Comparison of ENCODE assay signal across 8 cellular contexts in the genomic region with DNA sequence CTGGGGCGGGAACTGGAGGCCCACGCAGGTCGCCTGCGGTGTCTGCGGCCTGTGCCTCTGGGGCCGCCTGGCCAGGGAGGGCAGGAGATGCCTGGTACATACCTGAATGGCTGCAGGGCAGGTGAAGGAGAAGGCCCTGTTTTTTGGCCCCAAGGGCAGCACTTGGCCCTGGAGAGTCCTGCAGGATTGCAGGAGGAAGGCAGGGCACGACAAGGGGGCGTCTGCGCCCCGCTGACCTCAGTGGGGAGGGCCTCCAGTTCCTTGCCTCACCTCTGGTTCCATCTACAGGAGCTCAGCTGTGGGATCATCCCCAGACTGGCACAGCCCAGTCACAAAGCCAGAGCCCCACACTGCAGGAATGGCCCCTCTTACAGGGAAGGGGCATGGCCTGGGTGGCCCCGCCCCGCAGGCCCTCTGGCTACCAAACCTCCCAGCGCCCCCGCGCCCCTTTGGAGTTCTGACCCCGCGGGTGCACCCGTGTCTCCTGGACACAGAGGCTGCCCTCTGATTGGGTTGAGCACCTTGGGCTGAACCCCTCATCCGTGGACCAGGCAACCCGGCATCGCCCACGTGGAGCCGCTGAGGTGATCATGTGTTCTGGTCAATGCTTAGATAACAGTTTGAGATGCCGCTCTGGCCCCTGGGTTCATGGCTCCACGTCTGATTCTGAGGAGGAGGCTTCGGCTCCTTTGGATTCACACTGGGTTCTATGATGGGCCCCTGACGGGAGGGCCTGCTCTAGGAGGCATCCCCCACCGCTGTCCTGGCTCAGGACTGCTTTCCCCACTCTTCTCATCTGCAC. TPM values are rescaled to one million over a fixed set of nuclear protein-coding genes. Genes with fewer than 3 reads are reported as not detected.
DNase-seq lines count a peak whose midpoint lies in the region; ATAC-seq and TF ChIP-seq lines count a peak whose summit lies in the region.

No MANE protein-coding gene starts in this region.

- H3K36me3 Mint-ChIP-seq in naive B cell, result no peaks in the 10 kb centered on the region

- no peak for TF ChIP-seq CTCF in cardiac fibroblast (IDR thresholded peaks at IDR 0.05; ENCODE audit: low read depth, low read length)

- H3K4me3 ChIP-seq in cardiac fibroblast (replicated peaks in 1 of 2; ENCODE audit: low read depth in 2 of 2, low read length in 2 of 2), result peak overlapping the region; percentile 69 to 87

- peaks cover 0 to under 1% (median 0%) of the 10 kb centered on the region in 3 donors for H3K27me3 Mint-ChIP-seq in naive B cell

- no peaks in the 10 kb centered on the region for H3K9me3 Mint-ChIP-seq in naive B cell

- in situ Hi-C loops in GM18951 (cut with MboI; ENCODE audit: low sequenced_read_pairs, unreplicated experiment), result loop anchor here (25.0 kb wide), 2 partner anchors 124 to 1024 kb away; a partner anchor contains a TSS

- peak; percentile 67 for DNase-seq in OCI-M1 (lab: John Stamatoyannopoulos, UW)
- no peak for DNase-seq in cardiac fibroblast (ENCODE audit: low read depth in 2 of 2)
- no peak for DNase-seq in naive B cell
- no peak for DNase-seq in COLO829 (ENCODE audit: low spot score)
- no peak for DNase-seq in NCI-H2171 treated with DMSO at 0.1 percent for 48 hours (lab: John Stamatoyannopoulos, UW)
- DNase-seq in NCI-H524 treated with DMSO at 0.1 percent for 48 hours (lab: John Stamatoyannopoulos, UW), result no peak

- H3K4me3 Mint-ChIP-seq in naive B cell, result peak overlapping the region; percentile 83 to 93 (median 86)

- H3K4me1 Mint-ChIP-seq in naive B cell, result peaks cover 21 to 39% (median 39%) of the 10 kb centered on the region in 3 donors

- ATAC-seq in naive B cell (ENCODE audit: low read depth in 2 of 2) (no peak), HG03460 (IDR thresholded peaks at IDR 0.05; ENCODE audit: unreplicated experiment) (no peak)

- TF ChIP-seq POLR2A in GM18951 (IDR thresholded peaks at IDR 0.05; ENCODE audit: extremely low read depth, insufficient read depth, insufficient read length), result peak; percentile 6

- H3K27ac Mint-ChIP-seq in naive B cell, result peak overlapping the region in 5 of 6 donors; percentile 49 to 93 (median 91)

RNA-seq across cellular contexts. Expression of a gene that starts 1.3 kb away (rescaled TPM):
- 10 to 100 TPM; 10.7 to 24.1 (median 15.1) TPM for polyA plus RNA-seq in naive B cell (ENCODE audit: low read depth in 6 of 6)

RNA-seq across cellular contexts. Expression of a gene that starts 22.1 kb away (rescaled TPM):
- 100 to 1,000 TPM; 116 to 129 (median 121) TPM for polyA plus RNA-seq in naive B cell (ENCODE audit: low read depth in 6 of 6)

RNA-seq across cellular contexts. Expression of a gene that starts 22.3 kb away (rescaled TPM):
- 1 to 10 TPM in 5 of 6 donors, under 1 TPM in 1; 0.29 to 7.1 (median 6.1) TPM for polyA plus RNA-seq in naive B cell (ENCODE audit: low read depth in 6 of 6)
